ENCODE assay signal across 17 cellular contexts in genomic region chr6:57268294-57268640, GRCh38. TPM values are rescaled to one million over a fixed set of nuclear protein-coding genes. Genes with fewer than 3 reads are reported as not detected.
A peak's percentile ranks its signal among the peaks of the same experiment; 100 is the strongest.
DNase-seq lines count a peak whose midpoint lies in the region; ATAC-seq, FAIRE-seq and TF ChIP-seq lines count a peak whose summit lies in the region.
"Had no signal": no experiment of that assay in that cellular context is flagged by ENCODE, and none has a peak within 500 bp of the region (broad histone marks: within the 10 kb centered on the region; RNA-seq: fewer than 3 reads in every experiment).

No MANE protein-coding gene starts in this region.

- TF ChIP-seq POLR2A in A549 (IDR thresholded peaks at IDR 0.05; ENCODE audit: low read length) (no peak), K562 (conservative IDR thresholded peaks at IDR 0.05) (no peak)

- H3K9me1 ChIP-seq in K562 (ENCODE audit: control insufficient read depth, insufficient read depth, low read length) = no peaks in the 10 kb centered on the region

- peaks cover 12% of the 10 kb centered on the region for H3K9me3 Mint-ChIP-seq in HFFc6
- peaks cover 5% of the 10 kb centered on the region for H3K9me3 Mint-ChIP-seq in neural crest cell

- H3K4me1 ChIP-seq in A549 (peaks cover 4% of the 10 kb centered on the region; the same call in 1 of the 3 replicates), K562 (replicated peaks in 1 of 2; ENCODE audit: control insufficient read depth in 2 of 2, insufficient read depth in 2 of 2, low read length in 2 of 2) (no peaks in the 10 kb centered on the region), BE2C (peaks cover 2% of the 10 kb centered on the region; the same call in 1 of the 2 replicates)
- H3K4me1 ChIP-seq: BLaER1 treated with 17β-estradiol and CSF1 and Interleukin-3, amounts not matched to agents 10 nM and 100 nM; HAP-1; prostate gland had no signal

- no TSS peak for BruUV-seq in K562 (replicated peaks; lab: Mats Ljungman, UMichigan)

- peaks cover 0 to 2% of the 10 kb centered on the region in 2 experiments; a peak in 1 of 5 replicates for H3K27me3 ChIP-seq in K562 (ENCODE audit: control insufficient read depth in 2 of 2, insufficient read depth in 2 of 2, low read length in 2 of 2)
- H3K27me3 ChIP-seq in BE2C = no peaks in the 10 kb centered on the region
- H3K27me3 ChIP-seq: BLaER1 treated with 17β-estradiol and CSF1 and Interleukin-3, amounts not matched to agents 10 nM and 100 nM had no signal

- ATAC-seq in A549 (no peak), K562 (no peak), GM21423 (IDR thresholded peaks at IDR 0.05; ENCODE audit: unreplicated experiment) (no peak)

- in situ Hi-C loops in K562 (cut with MboI) = no loop called here

- no peaks in the 10 kb centered on the region for H3K79me2 ChIP-seq in K562 (ENCODE audit: control insufficient read depth, insufficient read depth, low read length)

- H3K4me1 Mint-ChIP-seq in HFFc6 (ENCODE audit: low read depth) (peaks cover 50% of the 10 kb centered on the region), neural crest cell (no peaks in the 10 kb centered on the region)
- H3K4me1 Mint-ChIP-seq: T-helper 17 cell had no signal

- H3K27me3 Mint-ChIP-seq in HFFc6 (ENCODE audit: insufficient read depth) (no peaks in the 10 kb centered on the region; the same call in 1 of the 2 replicates), neural crest cell (ENCODE audit: low read depth) (peaks cover 3% of the 10 kb centered on the region)

- H3K27ac ChIP-seq in A549 = no peak overlapping the region
- H3K27ac ChIP-seq in K562 (ENCODE audit: extremely low read depth, low read depth, low read length) = no peak overlapping the region
- H3K27ac ChIP-seq: BLaER1 treated with 17β-estradiol and CSF1 and Interleukin-3, amounts not matched to agents 10 nM and 100 nM; prostate gland had no signal

- H3K36me3 ChIP-seq in K562 (ENCODE audit: control insufficient read depth, insufficient read depth, low read length) (no peaks in the 10 kb centered on the region), BE2C (no peaks in the 10 kb centered on the region)
- H3K36me3 ChIP-seq: BLaER1 treated with 17β-estradiol and CSF1 and Interleukin-3, amounts not matched to agents 10 nM and 100 nM; HAP-1; prostate gland had no signal

- TF ChIP-seq EP300 in A549 (IDR thresholded peaks at IDR 0.05) (no peak), K562 (IDR thresholded peaks at IDR 0.05; ENCODE audit: low read length) (no peak)

- POLR2A ChIA-PET in A549 (lab: Yijun Ruan, JAX) (interaction anchor here (1.0 to 1.1 kb wide), 2 partner anchors 45 to 49 kb away, joined by 3 to 5 read pairs; partner anchors contain the start of gene PRIM2), K562 (lab: Yijun Ruan, JAX) (no interaction called here), HEK293T (lab: Yijun Ruan, JAX) (interaction anchor here (3.6 kb wide), 1 partner anchor 47 kb away, joined by 13 read pairs; the partner anchor contains the start of gene RAB23)

- TF ChIP-seq CTCF in A549 (IDR thresholded peaks at IDR 0.05) = no peak; the same call in 2 of the 3 replicates
- peak; percentile 41; the same call in 1 of the 2 replicates for TF ChIP-seq CTCF in HFFc6 (IDR thresholded peaks at IDR 0.05)
- TF ChIP-seq CTCF in K562 (IDR thresholded peaks at IDR 0.05 in 2 of 3, conservative IDR thresholded peaks at IDR 0.05 in 1 of 3; ENCODE audit: insufficient read depth in 2 of 3, low read depth in 1 of 3, low read length in 3 of 3) = no peak
- peak; percentile 11 for TF ChIP-seq CTCF in neural crest cell (conservative IDR thresholded peaks at IDR 0.05)
- TF ChIP-seq CTCF in BE2C (IDR thresholded peaks at IDR 0.05; ENCODE audit: low read depth, low read length) = no peak

- FAIRE-seq in A549 (lab: Jason Lieb, UNC) = no peak
- FAIRE-seq in K562 (lab: Jason Lieb, UNC) = no peak
- FAIRE-seq: GM12878, urothelium cell line had no signal

- H3K4me3 Mint-ChIP-seq in HFFc6 = no peak overlapping the region
- H3K4me3 Mint-ChIP-seq in neural crest cell = no peak overlapping the region
- H3K4me3 Mint-ChIP-seq: T-helper 17 cell had no signal

- CTCF ChIA-PET in A549 (lab: Yijun Ruan, JAX) = interaction anchor here (0.8 to 4.6 kb wide), 6 partner anchors 14 to 78 kb away, joined by 3 to 24 read pairs (median 3); partner anchors contain the start of gene PRIM2
- CTCF ChIA-PET in K562 (lab: Yijun Ruan, JAX; ENCODE audit: low intra/inter-chr PET ratio) = interaction anchor here (0.7 to 1.2 kb wide), 3 partner anchors 48 to 364 kb away, joined by 3 to 4 read pairs (median 3); no protein-coding TSS in a partner anchor
- CTCF ChIA-PET in HEK293T (lab: Yijun Ruan, JAX) = interaction anchor here (0.7 to 2.7 kb wide), 4 partner anchors 14 to 54 kb away, joined by 3 to 21 read pairs (median 3); partner anchors contain the start of gene PRIM2

- H3K9ac ChIP-seq in K562 (ENCODE audit: insufficient read depth in 1 of 2, low read depth in 2 of 2, low read length in 2 of 2) = no peak overlapping the region
- H3K9ac ChIP-seq: BLaER1 treated with 17β-estradiol and CSF1 and Interleukin-3, amounts not matched to agents 10 nM and 100 nM had no signal

- H3K4me3 ChIP-seq in A549 (no peak overlapping the region), K562 (no peak overlapping the region), BE2C (ENCODE audit: low read depth, low read length) (no peak overlapping the region)
- H3K4me3 ChIP-seq: BLaER1 treated with 17β-estradiol and CSF1 and Interleukin-3, amounts not matched to agents 10 nM and 100 nM; coronary artery; GM12878; HAP-1; prostate gland had no signal

- H3K4me2 ChIP-seq in A549 = peak overlapping the region; percentile 52; the same call in 2 of the 3 replicates
- no peak overlapping the region for H3K4me2 ChIP-seq in K562 (ENCODE audit: insufficient read depth, low read length)
- H3K4me2 ChIP-seq: BLaER1 treated with 17β-estradiol and CSF1 and Interleukin-3, amounts not matched to agents 10 nM and 100 nM had no signal

- DNase-seq in A549 (ENCODE audit: low read depth in 1 of 2, low spot score in 1 of 2) = no peak
- no peak for DNase-seq in HFFc6
- no peak for DNase-seq in K562 (ENCODE audit: extremely low read depth in 1 of 4, low spot score in 3 of 4)
- DNase-seq in neural crest cell (ENCODE audit: low read depth, low spot score) = no peak
- DNase-seq in Kasumi-1 (lab: John Stamatoyannopoulos, UW) = no peak
- no peak for DNase-seq in HEK293T (ENCODE audit: extremely low spot score)
- DNase-seq in BE2C = no peak
- DNase-seq: NK-92 treated with Interleukin-12 subunit alpha and Interleukin-12 subunit beta, amount 100 ng/mL, for 24 hours; substantia nigra had no signal

- no peaks in the 10 kb centered on the region for H3K9me3 ChIP-seq in A549
- no peaks in the 10 kb centered on the region for H3K9me3 ChIP-seq in K562 (replicated peaks; ENCODE audit: control insufficient read depth, insufficient read depth, low read depth, low read length)
- H3K9me3 ChIP-seq in BE2C = no peaks in the 10 kb centered on the region
- H3K9me3 ChIP-seq: HAP-1, prostate gland had no signal

- intact Hi-C loops in K562 (cut with micrococcal nuclease) = loop anchor here (1.0 kb wide), 1 partner anchor 48 kb away; no protein-coding TSS in a partner anchor

- H4K20me1 ChIP-seq in K562 (replicated peaks; ENCODE audit: control insufficient read depth, insufficient read depth, low read length) = no peaks in the 10 kb centered on the region
- H4K20me1 ChIP-seq: BLaER1 treated with 17β-estradiol and CSF1 and Interleukin-3, amounts not matched to agents 10 nM and 100 nM had no signal

- no peak overlapping the region for H2AFZ ChIP-seq in K562 (ENCODE audit: low read depth, low read length)

- peak overlapping the region; percentile 86; the same call in 1 of the 2 replicates for H3K27ac Mint-ChIP-seq in HFFc6
- no peak overlapping the region for H3K27ac Mint-ChIP-seq in neural crest cell (ENCODE audit: unreplicated experiment)
- H3K27ac Mint-ChIP-seq: T-helper 17 cell had no signal

- TF ChIP-seq RAD21 in A549 (conservative IDR thresholded peaks at IDR 0.05 in 1 of 2, IDR thresholded peaks at IDR 0.05 in 1 of 2) = no peak; a peak in 1 of 5 replicates
- TF ChIP-seq RAD21 in K562 (CRISPR knock-in tag; conservative IDR thresholded peaks at IDR 0.05 in 1 of 2, IDR thresholded peaks at IDR 0.05 in 1 of 2) = no peak

- peaks cover 22% of the 10 kb centered on the region for H3K36me3 Mint-ChIP-seq in HFFc6 (ENCODE audit: low read depth)
- peaks cover 3% of the 10 kb centered on the region for H3K36me3 Mint-ChIP-seq in neural crest cell (ENCODE audit: low read depth)

RNA-seq across cellular contexts. Expression of gene RAB23, which starts 46.2 kb away (rescaled TPM):
- polyA plus RNA-seq in A549 (2011; rRNA removed) (16.3 and 21.5 TPM in 2 replicates), A549 (2017; fragmentation: RNase III; extraction: RNeasy Plus Mini Kit Qiagen cat#74134 plus additional on column Dnase treatment) (8.6 to 8.8 TPM (median 8.6 TPM) in 3 replicates), K562 (2011; rRNA removed) (9.6 and 14.1 TPM in 2 replicates), K562 (2014; fragmentation: Illumina TruSeq; extraction: Trizol) (10.7 and 14.3 TPM in 2 replicates), K562 (2014; fragmentation: Nextera tagmentation; extraction: Ambion mirVana) (1 to 10 TPM; 3.4 to 3.6 TPM), K562 (2014; rRNA removed) (8.4 and 10.0 TPM in 2 replicates)
- 2.1 and 2.6 TPM in 2 replicates for polyA plus RNA-seq in A549 (2012; cell fraction: cytosol; rRNA removed)
- polyA plus RNA-seq in A549 (2012; cell fraction: nucleus; rRNA removed) = 0.67 and 1.1 TPM in 2 replicates
- 3.5 and 3.6 TPM in 2 replicates for polyA minus RNA-seq in A549 (2011; rRNA and poly(A)+ RNA removed)
- 10 to 100 TPM; 23.1 to 30.3 (median 28.9) TPM for total RNA-seq in HFFc6 (2021; fragmentation: NEBNext Ultra II Directional; extraction: Animal tissue kit (Norgen Biotek cat#: 25700))
- 2.6 and 13.3 TPM in 2 replicates for total RNA-seq in K562 (2011; cell fraction: chromatin; rRNA removed; ENCODE audit: low replicate concordance)
- total RNA-seq in K562 (2011; cell fraction: nucleolus; rRNA removed) = 2.2 and 3.0 TPM in 2 replicates
- total RNA-seq in K562 (2011; cell fraction: nucleoplasm; rRNA removed) = 7.0 and 17.6 TPM in 2 replicates
- total RNA-seq in K562 (2014; rRNA removed) (6.0 and 7.1 TPM in 2 replicates), K562 (2014; rRNA removed; fragmentation: Illumina TruSeq; extraction: Trizol) (15.0 and 16.9 TPM in 2 replicates), K562 (2015; rRNA removed; fragmentation: Illumina TruSeq; extraction: Trizol) (16.4 and 18.0 TPM in 2 replicates), K562 (2021) (9.4 and 10.0 TPM in 2 replicates), neural crest cell (20.1 and 21.1 TPM in 2 replicates)
- polyA plus RNA-seq in K562 (2011; cell fraction: cytosol; rRNA removed) = 1.8 and 2.9 TPM in 2 replicates
- polyA plus RNA-seq in K562 (2011; cell fraction: nucleus; rRNA removed) = 5.1 and 7.7 TPM in 2 replicates
- polyA plus RNA-seq in K562 (2012) = 6.7 and 8.7 TPM in 2 replicates
- polyA minus RNA-seq in K562 (2011; rRNA and poly(A)+ RNA removed) = 13.2 and 14.3 TPM in 2 replicates
- 3.1 and 3.7 TPM in 2 replicates for polyA minus RNA-seq in K562 (2011; cell fraction: cytosol; rRNA and poly(A)+ RNA removed)
- 5.1 and 5.7 TPM in 2 replicates for polyA minus RNA-seq in K562 (2011; cell fraction: nucleus; rRNA and poly(A)+ RNA removed)
- polyA plus RNA-seq in BE2C (2012; ENCODE audit: insufficient read depth, insufficient read length, low read depth) = 2.5 TPM

RNA-seq across cellular contexts. Expression of gene PRIM2, which starts 49.2 kb away (rescaled TPM):
- polyA plus RNA-seq in A549 (2011; rRNA removed) (16.5 and 20.1 TPM in 2 replicates), A549 (2017; fragmentation: RNase III; extraction: RNeasy Plus Mini Kit Qiagen cat#74134 plus additional on column Dnase treatment) (15.0 to 16.2 TPM (median 15.2 TPM) in 3 replicates), K562 (2011; rRNA removed) (24.3 and 37.1 TPM in 2 replicates), K562 (2014; fragmentation: Illumina TruSeq; extraction: Trizol) (35.0 and 37.2 TPM in 2 replicates), K562 (2014; fragmentation: Nextera tagmentation; extraction: Ambion mirVana) (10 to 100 TPM; 19.8 to 20.8 TPM), K562 (2014; rRNA removed) (26.4 and 27.6 TPM in 2 replicates)
- polyA plus RNA-seq in A549 (2012; cell fraction: cytosol; rRNA removed) = 5.7 and 6.8 TPM in 2 replicates
- 3.3 and 4.8 TPM in 2 replicates for polyA plus RNA-seq in A549 (2012; cell fraction: nucleus; rRNA removed)
- polyA minus RNA-seq in A549 (2011; rRNA and poly(A)+ RNA removed) = 15.0 and 16.0 TPM in 2 replicates
- total RNA-seq in HFFc6 (2021; fragmentation: NEBNext Ultra II Directional; extraction: Animal tissue kit (Norgen Biotek cat#: 25700)) = 10 to 100 TPM; 32.6 to 46.8 (median 43.0) TPM
- 39.8 and 80.0 TPM in 2 replicates for total RNA-seq in K562 (2011; cell fraction: chromatin; rRNA removed; ENCODE audit: low replicate concordance)
- 21.3 and 28.4 TPM in 2 replicates for total RNA-seq in K562 (2011; cell fraction: nucleolus; rRNA removed)
- total RNA-seq in K562 (2011; cell fraction: nucleoplasm; rRNA removed) = 52.4 and 71.1 TPM in 2 replicates
- total RNA-seq in K562 (2014; rRNA removed) (23.8 and 31.5 TPM in 2 replicates), K562 (2014; rRNA removed; fragmentation: Illumina TruSeq; extraction: Trizol) (57.5 and 63.7 TPM in 2 replicates), K562 (2015; rRNA removed; fragmentation: Illumina TruSeq; extraction: Trizol) (44.9 and 47.3 TPM in 2 replicates), K562 (2021) (33.4 and 33.6 TPM in 2 replicates), neural crest cell (35.6 and 36.2 TPM in 2 replicates)
- 10.1 and 13.9 TPM in 2 replicates for polyA plus RNA-seq in K562 (2011; cell fraction: cytosol; rRNA removed)
- polyA plus RNA-seq in K562 (2011; cell fraction: nucleus; rRNA removed) = 6.3 and 10.5 TPM in 2 replicates
- polyA plus RNA-seq in K562 (2012) = 21.2 and 22.1 TPM in 2 replicates
- polyA minus RNA-seq in K562 (2011; rRNA and poly(A)+ RNA removed) = 58.6 and 64.3 TPM in 2 replicates
- 18.2 and 18.5 TPM in 2 replicates for polyA minus RNA-seq in K562 (2011; cell fraction: cytosol; rRNA and poly(A)+ RNA removed)
- polyA minus RNA-seq in K562 (2011; cell fraction: nucleus; rRNA and poly(A)+ RNA removed) = 40.1 and 60.4 TPM in 2 replicates
- 4.1 TPM for polyA plus RNA-seq in BE2C (2012; ENCODE audit: insufficient read depth, insufficient read length, low read depth)

Comparison
In these comparisons a context has a peak if more than half of its experiments do, and no peak if none do; other contexts are left out.
1. CTCF ChIP-seq: peak in HFFc6 (single experiment) and neural crest cell (single experiment); none in A549 (single experiment), K562 (0 of 3) and BE2C (single experiment).